In the genomic region with DNA sequence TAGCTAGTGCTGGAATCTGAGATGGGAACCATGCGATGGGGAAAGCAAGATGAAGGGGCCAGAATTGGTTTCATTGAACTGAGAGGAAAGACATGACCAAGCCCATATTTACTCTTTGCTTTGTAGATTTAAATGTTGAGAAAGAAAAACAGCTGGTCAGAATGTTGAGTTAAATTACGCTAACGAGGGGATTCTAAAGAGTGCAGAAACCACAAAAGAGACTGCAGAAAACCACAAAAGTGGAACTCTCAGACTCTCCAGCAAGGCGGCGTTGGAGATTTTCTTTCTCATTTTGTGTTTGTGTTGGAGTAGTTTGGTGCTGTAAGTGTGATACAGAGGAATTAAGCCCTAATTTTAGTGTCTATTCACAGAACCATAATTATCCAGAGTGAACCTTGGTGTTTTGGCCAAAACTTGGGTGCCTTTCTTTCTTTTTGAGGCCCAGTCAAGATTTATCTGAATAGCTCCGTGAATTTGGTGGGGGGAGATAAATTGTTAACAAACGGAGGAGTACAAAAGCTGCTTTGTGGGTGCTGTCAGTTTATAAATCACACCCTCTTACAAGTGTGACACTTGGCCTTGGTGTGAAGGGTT, we compare ENCODE assay signal across 1 cellular context.
TF ChIP-seq lines count a peak whose summit lies in the region.

No MANE protein-coding gene starts in this region.

TF ChIP-seq in endothelial cell of umbilical vein, 7 proteins besides CTCF, POLR2A, EP300 and RAD21:
- TF ChIP-seq FOS (IDR thresholded peaks at IDR 0.05; ENCODE audit: borderline replicate concordance, insufficient read depth, low read length) (no peak), MYC (IDR thresholded peaks at IDR 0.05; ENCODE audit: low read depth, low read length) (no peak), GATA2 (IDR thresholded peaks at IDR 0.05; ENCODE audit: insufficient read depth, insufficient read length, low read depth, low read length) (no peak), POLR2AphosphoS5 (IDR thresholded peaks at IDR 0.05; ENCODE audit: insufficient read depth, low read depth, low read length) (no peak), EZH2 (IDR thresholded peaks at IDR 0.05; ENCODE audit: borderline replicate concordance, low read depth, low read length, severe bottlenecking) (no peak), JUN (IDR thresholded peaks at IDR 0.05; ENCODE audit: borderline replicate concordance, insufficient read depth, insufficient read length, low read depth) (no peak)
- TF ChIP-seq, protein P1, sequence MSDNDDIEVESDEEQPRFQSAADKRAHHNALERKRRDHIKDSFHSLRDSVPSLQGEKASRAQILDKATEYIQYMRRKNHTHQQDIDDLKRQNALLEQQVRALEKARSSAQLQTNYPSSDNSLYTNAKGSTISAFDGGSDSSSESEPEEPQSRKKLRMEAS (IDR thresholded peaks at IDR 0.05; ENCODE audit: insufficient read depth, insufficient read length) = no peak
